In genomic region chr15:51884517-51885236, GRCh38 we compare ENCODE assay signal across 15 cellular contexts. TPM values are rescaled to one million over a fixed set of nuclear protein-coding genes. Genes with fewer than 3 reads are reported as not detected.
DNase-seq lines count a peak whose midpoint lies in the region; ATAC-seq and TF ChIP-seq lines count a peak whose summit lies in the region.
"Had no signal": no experiment of that assay in that cellular context is flagged by ENCODE, and none has a peak within 500 bp of the region (broad histone marks: within the 10 kb centered on the region; RNA-seq: fewer than 3 reads in every experiment).

No MANE protein-coding gene starts in this region.

- peaks cover 62% of the 10 kb centered on the region for H3K36me3 Mint-ChIP-seq in activated T-cell treated with anti-CD3 and anti-CD28 coated beads, Interleukin-2, amount 50 U/mL, for 24 hours (ENCODE audit: low read depth)
- H3K36me3 Mint-ChIP-seq in activated T-cell treated with anti-CD3 and anti-CD28 coated beads, Interleukin-2, amount 50 U/mL, for 4 hours (ENCODE audit: insufficient read depth), result peaks cover 14% of the 10 kb centered on the region
- peaks cover 13 to 22% of the 10 kb centered on the region in 2 donors for H3K36me3 Mint-ChIP-seq in activated naive CD4-positive, alpha-beta T cell treated with anti-CD3 and anti-CD28 coated beads, Interleukin-2, amount 50 U/mL, for 72 hours

- no peaks in the 10 kb centered on the region for H3K9me3 ChIP-seq in SK-N-MC (ENCODE audit: low read depth, low read length)
- H3K9me3 ChIP-seq: ovary, SJSA1 had no signal

- no peak for ATAC-seq in activated T-cell treated with anti-CD3 and anti-CD28 coated beads, Interleukin-2, amount 50 U/mL, for 4 hours
- ATAC-seq in foreskin keratinocyte (peak; percentile 93), GM18858 (IDR thresholded peaks at IDR 0.05; ENCODE audit: unreplicated experiment) (no peak)
- no peak for ATAC-seq in activated naive CD4-positive, alpha-beta T cell treated with anti-CD3 and anti-CD28 coated beads, Interleukin-2, amount 50 U/mL, for 72 hours
- ATAC-seq: GM12878 had no signal

- no peak overlapping the region for H3K4me3 Mint-ChIP-seq in activated T-cell treated with anti-CD3 and anti-CD28 coated beads, Interleukin-2, amount 50 U/mL, for 24 hours
- H3K4me3 Mint-ChIP-seq in activated T-cell treated with anti-CD3 and anti-CD28 coated beads, Interleukin-2, amount 50 U/mL, for 4 hours, result no peak overlapping the region

- TF ChIP-seq CTCF in foreskin keratinocyte (conservative IDR thresholded peaks at IDR 0.05), result no peak

- H3K27me3 ChIP-seq in foreskin keratinocyte, result no peaks in the 10 kb centered on the region
- H3K27me3 ChIP-seq: ovary, SJSA1 had no signal

- H3K27ac ChIP-seq in SK-N-MC, result 0 out of 2 replicates have a peak overlapping the region, but pooled peaks have one; percentile 9
- peak overlapping the region; percentile 24 for H3K27ac ChIP-seq in foreskin keratinocyte
- H3K27ac ChIP-seq: ovary had no signal

- H3K4me3 ChIP-seq in SK-N-MC, result no peak overlapping the region
- H3K4me3 ChIP-seq: GM12878, lung, ovary, SJSA1 had no signal

- peaks cover 21% of the 10 kb centered on the region for H3K4me1 ChIP-seq in foreskin keratinocyte

- H3K27ac Mint-ChIP-seq in activated T-cell treated with anti-CD3 and anti-CD28 coated beads, Interleukin-2, amount 50 U/mL, for 24 hours, result peak overlapping the region; percentile 8
- H3K27ac Mint-ChIP-seq in activated naive CD4-positive, alpha-beta T cell treated with anti-CD3 and anti-CD28 coated beads, Interleukin-2, amount 50 U/mL, for 72 hours, result no peak overlapping the region

- H3K36me3 ChIP-seq in SK-N-MC (ENCODE audit: insufficient read depth, low read length), result no peaks in the 10 kb centered on the region
- H3K36me3 ChIP-seq: ovary had no signal

- DNase-seq in activated T-cell treated with anti-CD3 and anti-CD28 coated beads, Interleukin-2, amount 50 U/mL, for 24 hours, result no peak
- no peak for DNase-seq in activated T-cell treated with anti-CD3 and anti-CD28 coated beads, Interleukin-2, amount 50 U/mL, for 4 hours
- DNase-seq in SK-N-MC (ENCODE audit: low read depth, low spot score) (no peak), foreskin keratinocyte (peak in 1 of 2 donors; percentile 52), renal cortical epithelial cell (ENCODE audit: low read depth) (peak; percentile 72)
- no peak for DNase-seq in NK-92 treated with Interleukin-12 subunit alpha and Interleukin-12 subunit beta, amount 100 ng/mL, for 24 hours (lab: John Stamatoyannopoulos, UW)
- DNase-seq in activated naive CD4-positive, alpha-beta T cell treated with anti-CD3 and anti-CD28 coated beads, Interleukin-2, amount 50 U/mL, for 72 hours (ENCODE audit: low spot score in 2 of 2), result no peak
- DNase-seq: aorta, DMS79, NCI-H526 treated with DMSO at 0.1 percent for 48 hours, ovary had no signal

- H3K9me3 Mint-ChIP-seq in activated T-cell treated with anti-CD3 and anti-CD28 coated beads, Interleukin-2, amount 50 U/mL, for 24 hours, result no peaks in the 10 kb centered on the region
- no peaks in the 10 kb centered on the region for H3K9me3 Mint-ChIP-seq in activated T-cell treated with anti-CD3 and anti-CD28 coated beads, Interleukin-2, amount 50 U/mL, for 4 hours
- H3K9me3 Mint-ChIP-seq in activated naive CD4-positive, alpha-beta T cell treated with anti-CD3 and anti-CD28 coated beads, Interleukin-2, amount 50 U/mL, for 72 hours, result no peaks in the 10 kb centered on the region

- peaks cover 16% of the 10 kb centered on the region for H3K4me1 Mint-ChIP-seq in activated T-cell treated with anti-CD3 and anti-CD28 coated beads, Interleukin-2, amount 50 U/mL, for 24 hours (ENCODE audit: low read depth)
- H3K4me1 Mint-ChIP-seq in activated T-cell treated with anti-CD3 and anti-CD28 coated beads, Interleukin-2, amount 50 U/mL, for 4 hours (ENCODE audit: low read depth), result peaks cover 14% of the 10 kb centered on the region

- no peaks in the 10 kb centered on the region for H3K27me3 Mint-ChIP-seq in activated T-cell treated with anti-CD3 and anti-CD28 coated beads, Interleukin-2, amount 50 U/mL, for 24 hours
- H3K27me3 Mint-ChIP-seq in activated T-cell treated with anti-CD3 and anti-CD28 coated beads, Interleukin-2, amount 50 U/mL, for 4 hours (ENCODE audit: low read depth), result no peaks in the 10 kb centered on the region

- H3K9ac ChIP-seq in SK-N-MC (ENCODE audit: insufficient read length), result no peak overlapping the region

RNA-seq across cellular contexts. Expression of gene TMOD3, which starts 55.2 kb away (rescaled TPM):
- total RNA-seq in activated T-cell treated with anti-CD3 and anti-CD28 coated beads, Interleukin-2, amount 50 U/mL, for 4 hours, result 10 to 100 TPM; 43.2 to 47.4 (median 46.3) TPM
- total RNA-seq in foreskin keratinocyte, result 119 and 120 TPM in 2 replicates
- polyA plus RNA-seq in foreskin keratinocyte, result 23.8 and 29.1 TPM in 2 replicates
- total RNA-seq in renal cortical epithelial cell, result 71.9 and 106 TPM in 2 replicates
- 10 to 100 TPM; 53.9 to 56.3 TPM for total RNA-seq in activated naive CD4-positive, alpha-beta T cell treated with anti-CD3 and anti-CD28 coated beads, Interleukin-2, amount 50 U/mL, for 72 hours
